ENCODE assay signal across 8 cellular contexts in the genomic region with DNA sequence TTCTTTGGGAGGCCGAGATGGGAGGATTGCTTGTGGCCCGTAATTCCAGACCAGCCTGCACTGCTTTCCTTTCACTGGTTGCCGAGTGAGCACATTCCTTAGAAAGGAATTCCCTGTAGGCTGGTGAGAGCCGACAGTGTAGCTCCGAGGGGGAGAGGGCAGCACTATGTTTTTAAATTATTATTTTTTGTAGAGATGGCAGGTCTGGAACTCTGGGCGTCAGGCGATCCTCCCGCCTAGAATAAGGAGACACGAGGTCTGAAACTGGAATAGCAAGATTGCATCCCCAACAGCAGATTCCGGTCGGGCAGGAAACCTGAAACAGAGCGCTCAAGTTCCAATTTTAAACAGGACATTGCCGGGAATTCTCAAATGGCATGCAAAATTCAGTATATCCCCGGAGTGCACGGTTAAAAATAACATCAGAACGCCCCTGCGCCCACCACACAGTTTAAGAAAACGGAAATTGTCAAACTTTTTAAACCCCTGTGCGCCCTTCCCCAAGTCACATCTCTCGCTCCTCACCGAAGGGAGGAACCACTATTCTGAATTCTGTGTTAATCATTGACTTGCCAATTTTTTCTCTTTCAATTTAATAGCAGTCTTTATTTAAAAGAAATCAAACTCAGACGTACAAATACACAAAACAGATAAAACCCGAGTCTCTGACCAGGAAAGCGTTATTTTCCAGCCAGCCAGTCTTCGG. TPM values are rescaled to one million over a fixed set of nuclear protein-coding genes. Genes with fewer than 3 reads are reported as not detected.
A peak's percentile ranks its signal among the peaks of the same experiment; 100 is the strongest.
DNase-seq lines count a peak whose midpoint lies in the region; ATAC-seq lines count a peak whose summit lies in the region.

No MANE protein-coding gene starts in this region.

- H3K36me3 ChIP-seq in iPS DF 6.9 (ENCODE audit: control insufficient read depth, insufficient read depth, low read length) = no peaks in the 10 kb centered on the region

- H3K27ac ChIP-seq in iPS DF 6.9 (ENCODE audit: low read length) = no peak overlapping the region

- H3K4me1 ChIP-seq in iPS DF 6.9 (ENCODE audit: control insufficient read depth, insufficient read depth, low read length) = no peaks in the 10 kb centered on the region

- no peaks in the 10 kb centered on the region for H3K9me3 ChIP-seq in iPS DF 6.9 (ENCODE audit: control insufficient read depth, insufficient read depth, low read length)

- DNase-seq in NOMO-1 treated with DMSO at 0.1 percent for 48 hours (lab: John Stamatoyannopoulos, UW; ENCODE audit: unreplicated experiment) (peak; percentile 31), NOMO-1 (lab: John Stamatoyannopoulos, UW; ENCODE audit: unreplicated experiment in 2 of 2) (no peak), HT1080 (ENCODE audit: low read depth) (peak; percentile 67), SHP77 treated with DMSO at 0.1 percent for 48 hours (lab: John Stamatoyannopoulos, UW) (peak; percentile 79), anterior cingulate cortex (lab: John Stamatoyannopoulos, UW) (peak in 49 of 58 donors; percentile 17 to 78 (median 53)), iPS DF 6.9 (ENCODE audit: low read depth, low spot score) (no peak), retina (peak; percentile 82)

- peak overlapping the region; percentile 28; the same call in 1 of the 2 replicates for H3K4me3 ChIP-seq in iPS DF 6.9 (ENCODE audit: low read length)

- no peak for ATAC-seq in HG03565 (IDR thresholded peaks at IDR 0.05; ENCODE audit: unreplicated experiment)

- WGBS in iPS DF 6.9 (ENCODE audit: insufficient coverage, insufficient read length) = no CpG with 5 or more reads among the region's 25 CpGs

- H3K27me3 ChIP-seq in iPS DF 6.9 (ENCODE audit: control insufficient read depth, insufficient read depth, low read length) = no peaks in the 10 kb centered on the region

RNA-seq across cellular contexts. Expression of gene RNU5B-1, which starts 0.6 kb away (rescaled TPM):
- not detected in 2 replicates for total RNA-seq in HT1080 (2014; rRNA removed; shearing (Covaris generic))
- not detected in 2 replicates for polyA plus RNA-seq in HT1080 (2015; cell fraction: cytosol; rRNA removed)
- not detected in 2 replicates for polyA plus RNA-seq in HT1080 (2015; cell fraction: nucleus; rRNA removed)

RNA-seq across cellular contexts. Expression of gene RNU5A-1, which starts 8.0 kb away (rescaled TPM):
- not detected in 2 replicates for total RNA-seq in HT1080 (2014; rRNA removed; shearing (Covaris generic))
- not detected in 2 replicates for polyA plus RNA-seq in HT1080 (2015; cell fraction: cytosol; rRNA removed)
- polyA plus RNA-seq in HT1080 (2015; cell fraction: nucleus; rRNA removed) = not detected in 2 replicates

RNA-seq across cellular contexts. Expression of gene PARP16, which starts 17.2 kb away (rescaled TPM):
- 50.8 and 60.0 TPM in 2 replicates for total RNA-seq in HT1080 (2014; rRNA removed; shearing (Covaris generic))
- polyA plus RNA-seq in HT1080 (2015; cell fraction: cytosol; rRNA removed) = 7.2 and 7.8 TPM in 2 replicates
- polyA plus RNA-seq in HT1080 (2015; cell fraction: nucleus; rRNA removed) = 4.2 and 4.6 TPM in 2 replicates

Comparison
In these comparisons a context has a peak if more than half of its experiments do, and no peak if none do; other contexts are left out.
1. DNase-seq: peak in NOMO-1 treated with DMSO at 0.1 percent for 48 hours (single experiment), HT1080 (single experiment), SHP77 treated with DMSO at 0.1 percent for 48 hours (single experiment), anterior cingulate cortex (49 of 58) and retina (single experiment); none in NOMO-1 (0 of 2) and iPS DF 6.9 (single experiment).